ENCODE assay signal across 8 cellular contexts in genomic region chr5:141326088-141326854, GRCh38. TPM values are rescaled to one million over a fixed set of nuclear protein-coding genes. Genes with fewer than 3 reads are reported as not detected.
DNase-seq lines count a peak whose midpoint lies in the region; TF ChIP-seq lines count a peak whose summit lies in the region.

No MANE protein-coding gene starts in this region.

- H3K14ac ChIP-seq in mesenchymal stem cell (ENCODE audit: low read length in 2 of 2): no peak overlapping the region

- peak in 53 of 56 donors; percentile 46 to 80 (median 64) for TF ChIP-seq CTCF in dorsolateral prefrontal cortex (IDR thresholded peaks at IDR 0.05 in 54 of 56, conservative IDR thresholded peaks at IDR 0.05 in 2 of 56; ENCODE audit: low read depth in 1 of 56, partially characterized antibody in 56 of 56)

- peak; percentile 67 for DNase-seq in DMS79 (lab: John Stamatoyannopoulos, UW)
- peak; percentile 53 for DNase-seq in GOT3 (lab: John Stamatoyannopoulos, UW)
- peak; percentile 36 for DNase-seq in NCI-H187 treated with DMSO at 0.1 percent for 48 hours (lab: John Stamatoyannopoulos, UW)
- DNase-seq in activated CD4-positive, alpha-beta T cell treated with anti-CD3 and anti-CD28 coated beads, Interleukin-2, amount 50 U/mL, for 24 hours (ENCODE audit: low read depth in 1 of 2, low spot score in 1 of 2): peak; percentile 28 to 47
- DNase-seq in dorsolateral prefrontal cortex: peak; percentile 66 to 82 (median 75)
- peak; percentile 35 for DNase-seq in mesenchymal stem cell
- DNase-seq in stimulated activated CD8-positive, alpha-beta memory T cell treated with anti-CD3 and anti-CD28 coated beads, Interleukin-15, amount 100 ng/mL, for 4 hours (ENCODE audit: low read depth in 2 of 2): peak; percentile 30 to 43
- no peak for DNase-seq in SW 1271 (lab: John Stamatoyannopoulos, UW)

- H3K4me2 ChIP-seq in mesenchymal stem cell (ENCODE audit: low read length, poor library complexity, severe bottlenecking): no peak overlapping the region

- H4K8ac ChIP-seq in mesenchymal stem cell (ENCODE audit: low read length): no peak overlapping the region

- peak overlapping the region; percentile 86 for H3K9ac ChIP-seq in mesenchymal stem cell (ENCODE audit: low read length)

- H3K9me3 ChIP-seq in mesenchymal stem cell (ENCODE audit: control insufficient read depth, low read length): peaks cover 23% of the 10 kb centered on the region

- H2BK15ac ChIP-seq in mesenchymal stem cell (ENCODE audit: low read depth, poor library complexity, severe bottlenecking): no peak overlapping the region

- no peak overlapping the region for H2BK12ac ChIP-seq in mesenchymal stem cell (ENCODE audit: low read length in 2 of 2)

- intact Hi-C loops in dorsolateral prefrontal cortex (cut with DNase I): no loop called here

- no peaks in the 10 kb centered on the region for H3K79me1 ChIP-seq in mesenchymal stem cell (replicated peaks; ENCODE audit: low read length, poor library complexity, severe bottlenecking)

- no peak overlapping the region for H2BK120ac ChIP-seq in mesenchymal stem cell (ENCODE audit: low read depth, low read length)

- H3K36me3 ChIP-seq in mesenchymal stem cell (ENCODE audit: control insufficient read depth in 1 of 2, insufficient read depth in 2 of 2, low read depth in 1 of 2, low read length in 2 of 2): no peaks in the 10 kb centered on the region

- H2AFZ ChIP-seq in mesenchymal stem cell (ENCODE audit: low read depth, low read length): no peak overlapping the region

- no peaks in the 10 kb centered on the region for H3K4me1 ChIP-seq in mesenchymal stem cell (ENCODE audit: control insufficient read depth, insufficient read depth, low read depth, low read length)

- peaks cover 0 to 11% (median 0%) of the 10 kb centered on the region in 45 donors for H3K27me3 ChIP-seq in dorsolateral prefrontal cortex
- no peaks in the 10 kb centered on the region for H3K27me3 ChIP-seq in mesenchymal stem cell (ENCODE audit: control insufficient read depth in 1 of 2, insufficient read depth in 1 of 2, low read length in 2 of 2)

- H3K18ac ChIP-seq in mesenchymal stem cell (ENCODE audit: low read depth in 1 of 2, low read length in 2 of 2): no peak overlapping the region

- H2BK5ac ChIP-seq in mesenchymal stem cell (ENCODE audit: low read depth, low read length, poor library complexity, severe bottlenecking): no peak overlapping the region

- no peak overlapping the region for H4K91ac ChIP-seq in mesenchymal stem cell (ENCODE audit: low read length)

- no peak overlapping the region for H3K23ac ChIP-seq in mesenchymal stem cell (ENCODE audit: low read length in 2 of 2)

- H3K4me3 ChIP-seq in dorsolateral prefrontal cortex (peak overlapping the region; percentile 3 to 71 (median 53)), mesenchymal stem cell (ENCODE audit: insufficient read depth in 1 of 2, low read depth in 1 of 2, low read length in 2 of 2) (peak overlapping the region in 1 of 2 experiments; percentile 76)

- H3K4ac ChIP-seq in mesenchymal stem cell (ENCODE audit: low read depth in 1 of 2, low read length in 2 of 2): no peak overlapping the region

- no peak overlapping the region for H2AK5ac ChIP-seq in mesenchymal stem cell (ENCODE audit: low read length, severe bottlenecking)

- 50% methylated on average over 24 of the region's 27 CpGs for WGBS in mesenchymal stem cell

- H3K27ac ChIP-seq in dorsolateral prefrontal cortex: peak overlapping the region in 45 of 59 donors; percentile 5 to 83 (median 70)
- H3K27ac ChIP-seq in mesenchymal stem cell (ENCODE audit: low read length, poor library complexity, severe bottlenecking): no peak overlapping the region

RNA-seq across cellular contexts. Expression of gene PCDHGA1, which starts 4.0 kb away (rescaled TPM):
- 1 to 10 TPM; 2.3 to 9.4 (median 4.3) TPM for total RNA-seq in dorsolateral prefrontal cortex
- polyA plus RNA-seq in mesenchymal stem cell (2013, experiment 1 of 2): 0.46 TPM
- 0.48 TPM for polyA plus RNA-seq in mesenchymal stem cell (2013, experiment 2 of 2)

RNA-seq across cellular contexts. Expression of gene TAF7, which starts 5.7 kb away (rescaled TPM):
- 10 to 100 TPM; 40.8 to 97.5 (median 65.5) TPM for total RNA-seq in dorsolateral prefrontal cortex
- polyA plus RNA-seq in mesenchymal stem cell (2013, experiment 1 of 2): 68.0 TPM
- polyA plus RNA-seq in mesenchymal stem cell (2013, experiment 2 of 2): 69.2 TPM

RNA-seq across cellular contexts. Expression of gene PCDHGA2, which starts 12.3 kb away (rescaled TPM):
- total RNA-seq in dorsolateral prefrontal cortex: 10 to 100 TPM in 11 of 120 experiments, 1 to 10 TPM in 109; 3.3 to 13.0 (median 7.1) TPM
- polyA plus RNA-seq in mesenchymal stem cell (2013, experiment 1 of 2): 0.10 TPM
- 0.15 TPM for polyA plus RNA-seq in mesenchymal stem cell (2013, experiment 2 of 2)

RNA-seq across cellular contexts. Expression of gene PCDHGA3, which starts 17.4 kb away (rescaled TPM):
- 10 to 100 TPM in 64 of 120 experiments, 1 to 10 TPM in 56; 4.8 to 22.3 (median 10.4) TPM for total RNA-seq in dorsolateral prefrontal cortex
- polyA plus RNA-seq in mesenchymal stem cell (2013, experiment 1 of 2): 0.01 TPM
- polyA plus RNA-seq in mesenchymal stem cell (2013, experiment 2 of 2): 0.03 TPM

RNA-seq across cellular contexts. Expression of gene SLC25A2, which starts 22.4 kb away (rescaled TPM):
- 1 to 10 TPM in 9 of 120 experiments, under 1 TPM in 50, not detected in 61; 0.31 to 1.8 (median 0.59) TPM for total RNA-seq in dorsolateral prefrontal cortex
- not detected for polyA plus RNA-seq in mesenchymal stem cell (2013, experiment 1 of 2)
- polyA plus RNA-seq in mesenchymal stem cell (2013, experiment 2 of 2): not detected

Comparison
In these comparisons a context has a peak if more than half of its experiments do, and no peak if none do; other contexts are left out.
1. DNase-seq: peak in DMS79 (single experiment), GOT3 (single experiment), NCI-H187 treated with DMSO at 0.1 percent for 48 hours (single experiment), activated CD4-positive, alpha-beta T cell treated with anti-CD3 and anti-CD28 coated beads, Interleukin-2, amount 50 U/mL, for 24 hours (2 of 2), dorsolateral prefrontal cortex (10 of 10), mesenchymal stem cell (single experiment) and stimulated activated CD8-positive, alpha-beta memory T cell treated with anti-CD3 and anti-CD28 coated beads, Interleukin-15, amount 100 ng/mL, for 4 hours (2 of 2); none in SW 1271 (0 of 2).